1 cellular context compared by ENCODE assay signal in the genomic region with DNA sequence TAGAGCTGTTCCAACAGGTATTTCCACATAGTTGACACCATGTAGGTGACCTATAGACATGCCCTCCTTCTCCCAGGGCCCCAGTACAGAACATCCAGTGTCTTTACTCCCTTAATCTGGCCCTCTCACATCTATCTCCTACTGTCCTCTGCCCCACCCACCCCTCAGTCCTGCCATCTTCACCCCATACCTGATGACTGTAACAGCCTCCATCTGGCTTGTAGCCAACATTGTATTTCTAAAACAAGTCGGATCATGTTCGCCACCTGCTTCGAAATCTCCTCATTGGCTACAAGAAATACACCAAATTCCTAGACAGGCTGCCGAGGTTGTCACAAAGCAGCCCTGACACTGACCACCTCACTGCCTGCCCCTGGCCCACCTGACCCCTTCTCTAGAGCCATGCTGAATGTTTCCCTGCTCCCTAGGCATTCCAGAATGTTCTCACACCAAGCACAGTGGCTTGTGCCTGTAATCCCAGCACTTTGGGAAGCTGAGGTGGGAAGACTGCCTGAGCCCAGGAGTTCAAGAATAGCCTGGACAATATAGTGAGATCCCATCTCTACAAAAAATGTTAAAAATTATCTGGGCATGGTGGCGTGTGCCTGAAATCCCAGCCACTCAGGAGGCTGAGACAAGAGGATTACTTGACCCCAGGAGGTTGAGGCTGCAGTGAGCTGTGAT.
TF ChIP-seq lines count a peak whose summit lies in the region.

No MANE protein-coding gene starts in this region.

TF ChIP-seq in H1, 55 proteins besides CTCF, POLR2A, EP300 and RAD21:
- no peak for TF ChIP-seq BACH1 (IDR thresholded peaks at IDR 0.05; ENCODE audit: low read length)
- TF ChIP-seq TEAD4 (IDR thresholded peaks at IDR 0.05; ENCODE audit: low read depth, low read length), result no peak
- TF ChIP-seq SP2 (IDR thresholded peaks at IDR 0.05; ENCODE audit: low read length), result no peak
- no peak for TF ChIP-seq HDAC6 (IDR thresholded peaks at IDR 0.05; ENCODE audit: low read depth, low read length)
- TF ChIP-seq, protein P1, sequence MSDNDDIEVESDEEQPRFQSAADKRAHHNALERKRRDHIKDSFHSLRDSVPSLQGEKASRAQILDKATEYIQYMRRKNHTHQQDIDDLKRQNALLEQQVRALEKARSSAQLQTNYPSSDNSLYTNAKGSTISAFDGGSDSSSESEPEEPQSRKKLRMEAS (IDR thresholded peaks at IDR 0.05), result no peak
- TF ChIP-seq EGR1 (IDR thresholded peaks at IDR 0.05; ENCODE audit: borderline replicate concordance, low read depth, low read length), result no peak
- no peak for TF ChIP-seq YY1 (IDR thresholded peaks at IDR 0.05; ENCODE audit: low read depth, low read length)
- no peak for TF ChIP-seq TAF7 (optimal IDR thresholded peaks at IDR 0.05; ENCODE audit: borderline replicate concordance, low read depth, low read length)
- TF ChIP-seq SAP30 (IDR thresholded peaks at IDR 0.05; ENCODE audit: insufficient read depth, insufficient replicate concordance, low read length), result no peak
- TF ChIP-seq POLR2AphosphoS5 (IDR thresholded peaks at IDR 0.05; ENCODE audit: low read depth, low read length), result no peak
- TF ChIP-seq NANOG (IDR thresholded peaks at IDR 0.05; ENCODE audit: insufficient read depth, low read depth, low read length, poor library complexity, severe bottlenecking), result no peak
- TF ChIP-seq CHD2 (IDR thresholded peaks at IDR 0.05; ENCODE audit: low read length), result no peak
- no peak for TF ChIP-seq TBP (IDR thresholded peaks at IDR 0.05; ENCODE audit: low read depth, low read length)
- TF ChIP-seq ZNF274 (IDR thresholded peaks at IDR 0.05; ENCODE audit: borderline replicate concordance, extremely low read depth, low read length), result no peak
